In the genomic region with DNA sequence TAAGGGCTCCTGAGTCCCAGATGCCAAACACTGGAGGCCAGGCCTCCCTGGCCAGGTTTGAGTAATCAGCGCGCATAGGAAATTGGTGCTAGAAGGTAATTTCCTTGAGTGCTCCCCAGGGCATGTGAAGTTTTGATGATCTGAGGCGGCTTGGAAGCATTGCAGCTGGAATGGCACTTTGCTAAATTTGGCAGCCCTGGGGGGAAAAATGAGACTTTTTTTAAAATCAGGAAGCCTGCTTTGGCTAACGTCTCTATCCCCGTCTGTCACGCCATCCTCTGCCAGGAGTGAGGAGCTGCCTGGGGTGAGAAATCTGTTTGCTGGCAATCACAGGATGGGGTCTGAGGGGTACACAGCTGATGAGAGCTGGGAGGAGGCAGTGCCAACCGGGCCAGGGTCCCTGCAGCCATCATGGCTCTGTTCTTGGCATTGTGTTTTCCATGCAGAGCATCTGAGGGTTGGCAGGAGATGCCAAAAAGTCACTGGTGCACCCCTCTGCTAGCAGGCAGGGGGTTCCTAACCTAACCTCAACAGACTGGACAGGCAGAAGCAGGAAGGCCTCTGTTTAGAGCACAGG, we compare ENCODE assay signal across 19 cellular contexts. TPM values are rescaled to one million over a fixed set of nuclear protein-coding genes. Genes with fewer than 3 reads are reported as not detected.
DNase-seq lines count a peak whose midpoint lies in the region; ATAC-seq and TF ChIP-seq lines count a peak whose summit lies in the region.
"Had no signal": no experiment of that assay in that cellular context is flagged by ENCODE, and none has a peak within 500 bp of the region (broad histone marks: within the 10 kb centered on the region; RNA-seq: fewer than 3 reads in every experiment).

No MANE protein-coding gene starts in this region.

- H3K27ac Mint-ChIP-seq in activated CD8-positive, alpha-beta memory T cell treated with anti-CD3 and anti-CD28 coated beads, Interleukin-2, amount 10 ng/mL, durations not matched to agents 7 days and 5 days, result no peak overlapping the region
- H3K27ac Mint-ChIP-seq: CD8-positive, alpha-beta T cell had no signal

- no peak for TF ChIP-seq POLR2A in erythroblast (IDR thresholded peaks at IDR 0.05; ENCODE audit: low read length)

- CTCF ChIA-PET in activated CD8-positive, alpha-beta memory T cell treated with anti-CD3 and anti-CD28 coated beads, Interleukin-2, amount 10 ng/mL, durations not matched to agents 7 days and 5 days (lab: Charles Lee), result interaction anchor here (2.0 kb wide), 1 partner anchor 11 kb away, joined by 5 read pairs; no protein-coding TSS in a partner anchor

- no peaks in the 10 kb centered on the region for H3K9me3 Mint-ChIP-seq in activated CD8-positive, alpha-beta memory T cell treated with anti-CD3 and anti-CD28 coated beads, Interleukin-2, amount 10 ng/mL, durations not matched to agents 7 days and 5 days (ENCODE audit: low read depth)

- DNase-seq in NCI-H1417 (lab: John Stamatoyannopoulos, UW) (peak in 2 of 3 experiments; percentile 4 to 7), NCI-H1417 treated with DMSO at 0.1 percent for 48 hours (lab: John Stamatoyannopoulos, UW) (no peak), Daoy (ENCODE audit: low read depth) (peak; percentile 17), NCI-H69 (lab: John Stamatoyannopoulos, UW) (peak; percentile 14), mesenteric fat pad (ENCODE audit: low spot score) (peak; percentile 37), GM13977 (ENCODE audit: low spot score) (no peak), erythroblast (lab: John Stamatoyannopoulos, UW) (no peak)
- no peak for DNase-seq in activated CD8-positive, alpha-beta memory T cell treated with anti-CD3 and anti-CD28 coated beads, Interleukin-2, amount 10 ng/mL, durations not matched to agents 7 days and 5 days
- DNase-seq: 8988T; CD8-positive, alpha-beta T cell; DND-41; GDM1; KG1; NCI-H1048; NCI-H2029 treated with DMSO at 0.1 percent for 48 hours; NCI-H510A treated with DMSO at 0.1 percent for 48 hours; PC-9; T-helper 2 cell had no signal

- no peaks in the 10 kb centered on the region for H3K36me3 Mint-ChIP-seq in activated CD8-positive, alpha-beta memory T cell treated with anti-CD3 and anti-CD28 coated beads, Interleukin-2, amount 10 ng/mL, durations not matched to agents 7 days and 5 days
- H3K36me3 Mint-ChIP-seq: CD8-positive, alpha-beta T cell had no signal

- peaks cover 19% of the 10 kb centered on the region for H3K4me1 Mint-ChIP-seq in activated CD8-positive, alpha-beta memory T cell treated with anti-CD3 and anti-CD28 coated beads, Interleukin-2, amount 10 ng/mL, durations not matched to agents 7 days and 5 days

- ATAC-seq in activated CD8-positive, alpha-beta memory T cell treated with anti-CD3 and anti-CD28 coated beads, Interleukin-2, amount 10 ng/mL, durations not matched to agents 7 days and 5 days, result no peak
- ATAC-seq: CD8-positive, alpha-beta T cell; HepG2 had no signal

- no peak for TF ChIP-seq CTCF in GM13977 (IDR thresholded peaks at IDR 0.05; ENCODE audit: extremely low read depth, insufficient read depth, missing control alignments)

- H3K4me3 Mint-ChIP-seq in activated CD8-positive, alpha-beta memory T cell treated with anti-CD3 and anti-CD28 coated beads, Interleukin-2, amount 10 ng/mL, durations not matched to agents 7 days and 5 days, result no peak overlapping the region
- H3K4me3 Mint-ChIP-seq: CD8-positive, alpha-beta T cell had no signal

- H3K27me3 Mint-ChIP-seq in activated CD8-positive, alpha-beta memory T cell treated with anti-CD3 and anti-CD28 coated beads, Interleukin-2, amount 10 ng/mL, durations not matched to agents 7 days and 5 days, result peaks cover 51% of the 10 kb centered on the region

- in situ Hi-C loops in GM13977 (cut with MboI; ENCODE audit: low pct_unique_long_range_greater_than_20kb, low sequenced_read_pairs, unreplicated experiment), result loop anchor here (10.0 kb wide), 1 partner anchor 1009 kb away; a partner anchor contains a TSS

RNA-seq across cellular contexts. Expression of a gene that starts 2.0 kb away (rescaled TPM):
- total RNA-seq in Daoy (2014; rRNA removed; shearing (Covaris generic)), result not detected in 2 replicates
- not detected for total RNA-seq in mesenteric fat pad
- not detected for total RNA-seq in activated CD8-positive, alpha-beta memory T cell treated with anti-CD3 and anti-CD28 coated beads, Interleukin-2, amount 10 ng/mL, durations not matched to agents 7 days and 5 days
- total RNA-seq: CD8-positive, alpha-beta T cell; HepG2; PC-9 had no signal

Comparison
In these comparisons a context has a peak if more than half of its experiments do, and no peak if none do; other contexts are left out.
1. DNase-seq: peak in NCI-H1417 (2 of 3), Daoy (single experiment), NCI-H69 (single experiment) and mesenteric fat pad (single experiment); none in NCI-H1417 treated with DMSO at 0.1 percent for 48 hours (single experiment), activated CD8-positive, alpha-beta memory T cell treated with anti-CD3 and anti-CD28 coated beads, Interleukin-2, amount 10 ng/mL, durations not matched to agents 7 days and 5 days (single experiment), GM13977 (single experiment) and erythroblast (0 of 2).